31 cellular contexts compared by ENCODE assay signal in genomic region chr18:73647391-73647790, GRCh38.
DNase-seq lines count a peak whose midpoint lies in the region; ATAC-seq, FAIRE-seq and TF ChIP-seq lines count a peak whose summit lies in the region.
"Had no signal": no experiment of that assay in that cellular context is flagged by ENCODE, and none has a peak within 500 bp of the region (broad histone marks: within the 10 kb centered on the region; RNA-seq: fewer than 3 reads in every experiment).

No MANE protein-coding gene starts in this region.

- H3K23ac ChIP-seq in mesenchymal stem cell (ENCODE audit: low read length in 2 of 2) = no peak overlapping the region

- WGBS in mesenchymal stem cell = 96% methylated on average over 5 of the region's 5 CpGs

- no peak overlapping the region for H2AK5ac ChIP-seq in mesenchymal stem cell (ENCODE audit: low read length, severe bottlenecking)

- intact Hi-C loops in PC-3 (cut with micrococcal nuclease) = loop anchor here (5.0 kb wide), 1 partner anchor 265 kb away; no protein-coding TSS in a partner anchor

- H3K36me3 Mint-ChIP-seq in T-cell = no peaks in the 10 kb centered on the region
- H3K36me3 Mint-ChIP-seq: CD8-positive, alpha-beta T cell had no signal

- H3K79me1 ChIP-seq in mesenchymal stem cell (replicated peaks; ENCODE audit: low read length, poor library complexity, severe bottlenecking) = no peaks in the 10 kb centered on the region

- POLR2A ChIA-PET in PC-3 (lab: Charles Lee; ENCODE audit: unreplicated experiment) (no interaction called here), T-cell (lab: Charles Lee) (no interaction called here)

- H2AFZ ChIP-seq in PC-3 (ENCODE audit: low read length) = no peak overlapping the region
- H2AFZ ChIP-seq in mesenchymal stem cell (ENCODE audit: low read depth, low read length) = no peak overlapping the region
- H2AFZ ChIP-seq: hepatocyte had no signal

- H3F3A ChIP-seq in PC-3 (ENCODE audit: low read length, unreplicated experiment) = no peaks in the 10 kb centered on the region

- H3K27ac Mint-ChIP-seq in T-cell = no peak overlapping the region
- H3K27ac Mint-ChIP-seq: activated CD4-positive, alpha-beta memory T cell treated with anti-CD3 and anti-CD28 coated beads, Interleukin-2, amount 10 ng/mL, durations not matched to agents 7 days and 5 days; CD8-positive, alpha-beta T cell; nephron progenitor cell had no signal

- H3K9me2 ChIP-seq in PC-3 (replicated peaks; ENCODE audit: low read length) = no peaks in the 10 kb centered on the region

- peak; percentile 97 for FAIRE-seq in D721Med (lab: Jason Lieb, UNC)
- FAIRE-seq: GM12891, pancreas, TTC549 had no signal

- no peak for ATAC-seq in PC-3
- no peak for ATAC-seq in HG03565 (IDR thresholded peaks at IDR 0.05; ENCODE audit: unreplicated experiment)
- ATAC-seq in T-cell (replicated peaks in 1 of 4) = no peak
- ATAC-seq: body of pancreas; CD8-positive, alpha-beta T cell; gastrocnemius medialis; pancreas had no signal

- H3K4me3 Mint-ChIP-seq in T-cell = no peak overlapping the region
- H3K4me3 Mint-ChIP-seq: activated CD4-positive, alpha-beta memory T cell treated with anti-CD3 and anti-CD28 coated beads, Interleukin-2, amount 10 ng/mL, durations not matched to agents 7 days and 5 days; CD8-positive, alpha-beta T cell; nephron progenitor cell had no signal

- H3K36me3 ChIP-seq in PC-3 (ENCODE audit: low read depth, low read length) (no peaks in the 10 kb centered on the region), mesenchymal stem cell (ENCODE audit: control insufficient read depth in 1 of 2, insufficient read depth in 2 of 2, low read depth in 1 of 2, low read length in 2 of 2) (no peaks in the 10 kb centered on the region)
- H3K36me3 ChIP-seq: BE2C, esophagus muscularis mucosa, gastrocnemius medialis, HAP-1, pancreas, Peyer's patch, SJCRH30 had no signal

- H2BK120ac ChIP-seq in mesenchymal stem cell (ENCODE audit: low read depth, low read length) = peak overlapping the region; percentile 82

- no peak for TF ChIP-seq CTCF in D721Med (IDR thresholded peaks at IDR 0.05; ENCODE audit: insufficient read depth, missing control alignments)
- TF ChIP-seq CTCF in PC-3 (conservative IDR thresholded peaks at IDR 0.05; ENCODE audit: low read depth, low read length) = no peak
- no peak for TF ChIP-seq CTCF in astrocyte of the spinal cord (IDR thresholded peaks at IDR 0.05; ENCODE audit: low read depth, low read length)

- in situ Hi-C loops in astrocyte of the spinal cord (cut with HindIII; ENCODE audit: low sequenced_read_pairs) = no loop called here

- no peak overlapping the region for H3K18ac ChIP-seq in mesenchymal stem cell (ENCODE audit: low read depth in 1 of 2, low read length in 2 of 2)

- no peak overlapping the region for H4K91ac ChIP-seq in mesenchymal stem cell (ENCODE audit: low read length)

- H3K79me2 ChIP-seq in PC-3 (ENCODE audit: low read length) = no peaks in the 10 kb centered on the region
- H3K79me2 ChIP-seq: hepatocyte had no signal

- CTCF ChIA-PET in PC-3 (lab: Charles Lee) (no interaction called here), T-cell (lab: Charles Lee) (no interaction called here)

- DNase-seq in D721Med (ENCODE audit: insufficient read length, low spot score) (no peak), PC-3 (no peak), astrocyte of the spinal cord (ENCODE audit: low read depth, low spot score) (peak; percentile 36), mesenchymal stem cell (no peak), DMS 273 treated with DMSO at 0.1 percent for 48 hours (lab: John Stamatoyannopoulos, UW) (no peak), T-cell (no peak)
- DNase-seq: activated CD4-positive, alpha-beta memory T cell treated with anti-CD3 and anti-CD28 coated beads, Interleukin-2, amount 10 ng/mL, durations not matched to agents 7 days and 5 days; activated CD4-positive, alpha-beta T cell treated with anti-CD3 and anti-CD28 coated beads for 1 hour; activated CD8-positive, alpha-beta memory T cell treated with anti-CD3 and anti-CD28 coated beads, Interleukin-2, amount 50 U/mL, for 4 hours; activated naive CD4-positive, alpha-beta T cell; BE2C; body of pancreas; CD8-positive, alpha-beta T cell; cerebellar nuclear complex; gastrocnemius medialis; Karpas-422; NCI-H1436; NCI-H2081; NCI-H526 treated with DMSO at 0.1 percent for 48 hours; nephron progenitor cell; pancreas; Peyer's patch; SJCRH30; stimulated activated CD4-positive, alpha-beta T cell treated with anti-CD3 and anti-CD28 coated beads, Interleukin-1b, Interleukin-23, amount 100 ng/mL, for 48 hours; stimulated activated naive CD4-positive, alpha-beta T cell treated with Interleukin-2 at 50 U/mL for 16 hours had no signal

- BruUV-seq in PC-3 (replicated peaks; lab: Mats Ljungman, UMichigan) = no TSS peak

- no peak overlapping the region for H3K4me3 ChIP-seq in PC-3 (ENCODE audit: low read length)
- H3K4me3 ChIP-seq in astrocyte of the spinal cord (ENCODE audit: low read depth, low read length) = no peak overlapping the region
- H3K4me3 ChIP-seq in mesenchymal stem cell (ENCODE audit: insufficient read depth in 1 of 2, low read depth in 1 of 2, low read length in 2 of 2) = no peak overlapping the region
- H3K4me3 ChIP-seq: body of pancreas, esophagus muscularis mucosa, gastrocnemius medialis, HAP-1, hepatocyte, pancreas, Peyer's patch, SJCRH30 had no signal

- no peak overlapping the region for H3K14ac ChIP-seq in mesenchymal stem cell (ENCODE audit: low read length in 2 of 2)

- H3K4me2 ChIP-seq in PC-3 (ENCODE audit: low read length) = peak overlapping the region; percentile 55; the same call in 1 of the 2 replicates
- no peak overlapping the region for H3K4me2 ChIP-seq in mesenchymal stem cell (ENCODE audit: low read length, poor library complexity, severe bottlenecking)
- H3K4me2 ChIP-seq: hepatocyte had no signal

- no peak overlapping the region for H2BK5ac ChIP-seq in mesenchymal stem cell (ENCODE audit: low read depth, low read length, poor library complexity, severe bottlenecking)

- H3K27me3 ChIP-seq in PC-3 (ENCODE audit: low read length) (no peaks in the 10 kb centered on the region), mesenchymal stem cell (ENCODE audit: control insufficient read depth in 1 of 2, insufficient read depth in 1 of 2, low read length in 2 of 2) (no peaks in the 10 kb centered on the region)
- H3K27me3 ChIP-seq: BE2C, body of pancreas, esophagus muscularis mucosa, gastrocnemius medialis, hepatocyte, pancreas, Peyer's patch, SJCRH30 had no signal

- no peaks in the 10 kb centered on the region for H4K20me1 ChIP-seq in PC-3 (ENCODE audit: low read length)

- no peak overlapping the region for H4K8ac ChIP-seq in mesenchymal stem cell (ENCODE audit: low read length)

- H3K4ac ChIP-seq in mesenchymal stem cell (ENCODE audit: low read depth in 1 of 2, low read length in 2 of 2) = no peak overlapping the region

- H2BK12ac ChIP-seq in mesenchymal stem cell (ENCODE audit: low read length in 2 of 2) = no peak overlapping the region

- H3K4me1 ChIP-seq in PC-3 (ENCODE audit: insufficient read depth, low read length) (peaks cover 31% of the 10 kb centered on the region), mesenchymal stem cell (ENCODE audit: control insufficient read depth, insufficient read depth, low read depth, low read length) (no peaks in the 10 kb centered on the region)
- H3K4me1 ChIP-seq: BE2C, body of pancreas, esophagus muscularis mucosa, gastrocnemius medialis, HAP-1, pancreas, Peyer's patch, SJCRH30 had no signal

- peaks cover 0 to 3% (median 0%) of the 10 kb centered on the region in 3 donors for H3K9me3 Mint-ChIP-seq in T-cell
- H3K9me3 Mint-ChIP-seq: CD8-positive, alpha-beta T cell; nephron progenitor cell had no signal

- no peaks in the 10 kb centered on the region for H3K4me1 Mint-ChIP-seq in T-cell
- H3K4me1 Mint-ChIP-seq: activated CD4-positive, alpha-beta memory T cell treated with anti-CD3 and anti-CD28 coated beads, Interleukin-2, amount 10 ng/mL, durations not matched to agents 7 days and 5 days had no signal

- peak overlapping the region; percentile 44 for H3K9ac ChIP-seq in PC-3 (ENCODE audit: low read length)
- H3K9ac ChIP-seq in mesenchymal stem cell (ENCODE audit: low read length) = peak overlapping the region; percentile 19

- H3K27ac ChIP-seq in PC-3 (ENCODE audit: low read length) = peak overlapping the region; percentile 82
- H3K27ac ChIP-seq in mesenchymal stem cell (ENCODE audit: low read length, poor library complexity, severe bottlenecking) = no peak overlapping the region
- H3K27ac ChIP-seq: body of pancreas, esophagus muscularis mucosa, gastrocnemius medialis, hepatocyte, pancreas, Peyer's patch, SJCRH30 had no signal

- no peak overlapping the region for H2BK15ac ChIP-seq in mesenchymal stem cell (ENCODE audit: low read depth, poor library complexity, severe bottlenecking)

- H3K27me3 Mint-ChIP-seq in T-cell = no peaks in the 10 kb centered on the region
- H3K27me3 Mint-ChIP-seq: activated CD4-positive, alpha-beta memory T cell treated with anti-CD3 and anti-CD28 coated beads, Interleukin-2, amount 10 ng/mL, durations not matched to agents 7 days and 5 days had no signal

- H3K9me3 ChIP-seq in PC-3 (ENCODE audit: low read length) = no peaks in the 10 kb centered on the region
- no peaks in the 10 kb centered on the region for H3K9me3 ChIP-seq in mesenchymal stem cell (ENCODE audit: control insufficient read depth, low read length)
- H3K9me3 ChIP-seq: BE2C, body of pancreas, esophagus muscularis mucosa, gastrocnemius medialis, pancreas, Peyer's patch, SJCRH30 had no signal
